1 cellular context compared by ENCODE assay signal in genomic region chr17:5019475-5019956, GRCh38.
TF ChIP-seq lines count a peak whose summit lies in the region.

No MANE protein-coding gene starts in this region.

TF ChIP-seq in IMR-90, 13 proteins besides CTCF, POLR2A, EP300 and RAD21 (continued from another document):
- no peak for TF ChIP-seq BHLHE40 (IDR thresholded peaks at IDR 0.05; ENCODE audit: low read depth, low read length)
- TF ChIP-seq RCOR1 (IDR thresholded peaks at IDR 0.05; ENCODE audit: insufficient replicate concordance, low read length), result no peak
- no peak for TF ChIP-seq CHD1 (IDR thresholded peaks at IDR 0.05; ENCODE audit: low read depth, low read length)
- no peak for TF ChIP-seq ELK1 (IDR thresholded peaks at IDR 0.05; ENCODE audit: borderline replicate concordance, low read depth, low read length)
- TF ChIP-seq RFX5 (IDR thresholded peaks at IDR 0.05; ENCODE audit: low read depth, low read length), result no peak
- TF ChIP-seq USF2 (IDR thresholded peaks at IDR 0.05; ENCODE audit: low read depth, low read length), result no peak
- TF ChIP-seq SMC3 (IDR thresholded peaks at IDR 0.05; ENCODE audit: low read depth, low read length), result no peak
- TF ChIP-seq FOS (IDR thresholded peaks at IDR 0.05; ENCODE audit: low read depth, low read length), result no peak
- TF ChIP-seq NFE2L2 (IDR thresholded peaks at IDR 0.05; ENCODE audit: low read depth, low read length), result no peak
- TF ChIP-seq MAFK (IDR thresholded peaks at IDR 0.05; ENCODE audit: low read depth, low read length), result no peak
